Comparison of ENCODE assay signal across 12 cellular contexts in the genomic region with DNA sequence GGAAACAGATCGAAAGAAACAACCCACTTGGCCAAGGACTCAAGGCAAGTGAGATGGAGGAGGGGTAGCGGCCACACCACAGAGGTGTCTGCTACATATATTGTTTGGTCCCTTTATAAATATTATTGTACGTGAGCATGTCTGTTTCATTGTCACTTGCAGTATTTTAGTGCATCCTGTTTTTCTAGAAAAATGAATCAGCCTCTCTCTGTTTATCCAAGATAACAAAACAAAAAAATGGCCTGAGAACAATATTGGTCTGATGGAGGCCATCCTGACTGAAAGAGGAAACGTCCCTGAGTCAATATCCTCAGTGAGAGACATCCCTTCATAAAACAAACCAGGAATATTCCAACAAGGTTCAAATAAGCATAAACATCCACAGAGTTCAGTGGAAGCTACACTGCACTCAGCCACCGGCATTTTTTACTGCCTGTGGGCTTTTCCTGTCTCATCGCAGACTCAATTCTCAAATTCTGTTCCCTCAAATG. TPM values are rescaled to one million over a fixed set of nuclear protein-coding genes. Genes with fewer than 3 reads are reported as not detected.
DNase-seq lines count a peak whose midpoint lies in the region; ATAC-seq and TF ChIP-seq lines count a peak whose summit lies in the region.
"Had no signal": no experiment of that assay in that cellular context is flagged by ENCODE, and none has a peak within 500 bp of the region (broad histone marks: within the 10 kb centered on the region; RNA-seq: fewer than 3 reads in every experiment).

No MANE protein-coding gene starts in this region.

- no peak overlapping the region for H3K27ac Mint-ChIP-seq in MCF 10A (ENCODE audit: low read depth, unreplicated experiment)
- peak overlapping the region; percentile 71 for H3K27ac Mint-ChIP-seq in endodermal cell
- H3K27ac Mint-ChIP-seq in mesothelial cell of epicardium: peak overlapping the region; percentile 42
- no peak overlapping the region for H3K27ac Mint-ChIP-seq in activated naive CD8-positive, alpha-beta T cell treated with anti-CD3 and anti-CD28 coated beads for 36 hours

- H3K27ac ChIP-seq in breast epithelium (peak overlapping the region; percentile 4 to 56), endodermal cell (ENCODE audit: low read depth, low read length) (no peak overlapping the region), vagina (peak overlapping the region; percentile 47)

- no peaks in the 10 kb centered on the region for H3K9me3 ChIP-seq in breast epithelium
- H3K9me3 ChIP-seq in endodermal cell (ENCODE audit: control insufficient read depth, low read length): no peaks in the 10 kb centered on the region
- H3K9me3 ChIP-seq in vagina: no peaks in the 10 kb centered on the region
- no peaks in the 10 kb centered on the region for H3K9me3 ChIP-seq in mucosa of descending colon
- H3K9me3 ChIP-seq: adrenal gland had no signal

- TF ChIP-seq POLR2A in breast epithelium (IDR thresholded peaks at IDR 0.05) (no peak), vagina (IDR thresholded peaks at IDR 0.05) (no peak)

- no peak for ATAC-seq in mucosa of descending colon
- ATAC-seq: activated CD4-positive, CD25-positive, alpha-beta regulatory T cell treated with anti-CD3 and anti-CD28 coated beads, Interleukin-2, amount 50 U/mL, for 24 hours had no signal

- POLR2A ChIA-PET in MCF 10A (lab: Yijun Ruan, JAX): no interaction called here

- H3K4me3 ChIP-seq in breast epithelium: no peak overlapping the region
- H3K4me3 ChIP-seq in endodermal cell (ENCODE audit: low read length): no peak overlapping the region
- H3K4me3 ChIP-seq in vagina: no peak overlapping the region
- no peak overlapping the region for H3K4me3 ChIP-seq in mucosa of descending colon
- H3K4me3 ChIP-seq: adrenal gland had no signal

- H3K27me3 ChIP-seq in breast epithelium: no peaks in the 10 kb centered on the region
- no peaks in the 10 kb centered on the region for H3K27me3 ChIP-seq in endodermal cell (ENCODE audit: control insufficient read depth, insufficient read depth, low read length, poor library complexity, severe bottlenecking)
- H3K27me3 ChIP-seq in vagina: no peaks in the 10 kb centered on the region
- H3K27me3 ChIP-seq: adrenal gland had no signal

- H3K4me1 Mint-ChIP-seq in MCF 10A (ENCODE audit: insufficient read depth, unreplicated experiment) (peaks cover 19% of the 10 kb centered on the region), endodermal cell (peaks cover 36% of the 10 kb centered on the region), mesothelial cell of epicardium (peaks cover 38% of the 10 kb centered on the region)
- H3K4me1 Mint-ChIP-seq in activated naive CD8-positive, alpha-beta T cell treated with anti-CD3 and anti-CD28 coated beads for 36 hours: no peaks in the 10 kb centered on the region

- no peak overlapping the region for H3K4me3 Mint-ChIP-seq in MCF 10A (ENCODE audit: unreplicated experiment)
- no peak overlapping the region for H3K4me3 Mint-ChIP-seq in endodermal cell
- H3K4me3 Mint-ChIP-seq in mesothelial cell of epicardium: no peak overlapping the region
- H3K4me3 Mint-ChIP-seq in activated naive CD8-positive, alpha-beta T cell treated with anti-CD3 and anti-CD28 coated beads for 36 hours: no peak overlapping the region

- no peaks in the 10 kb centered on the region for H3K9me3 Mint-ChIP-seq in MCF 10A (ENCODE audit: unreplicated experiment)
- H3K9me3 Mint-ChIP-seq in endodermal cell: no peaks in the 10 kb centered on the region
- no peaks in the 10 kb centered on the region for H3K9me3 Mint-ChIP-seq in mesothelial cell of epicardium
- H3K9me3 Mint-ChIP-seq in activated naive CD8-positive, alpha-beta T cell treated with anti-CD3 and anti-CD28 coated beads for 36 hours: no peaks in the 10 kb centered on the region

- H3K27me3 Mint-ChIP-seq in MCF 10A (ENCODE audit: insufficient read depth, unreplicated experiment): no peaks in the 10 kb centered on the region
- H3K27me3 Mint-ChIP-seq in endodermal cell (ENCODE audit: insufficient read depth): no peaks in the 10 kb centered on the region
- H3K27me3 Mint-ChIP-seq in mesothelial cell of epicardium (ENCODE audit: low read depth): no peaks in the 10 kb centered on the region
- H3K27me3 Mint-ChIP-seq in activated naive CD8-positive, alpha-beta T cell treated with anti-CD3 and anti-CD28 coated beads for 36 hours: peaks cover 10% of the 10 kb centered on the region

- BruUV-seq in MCF 10A (replicated peaks; lab: Mats Ljungman, UMichigan): no TSS peak

- intact Hi-C loops in breast epithelium (cut with DNase I; ENCODE audit: low total_unique reads): no loop called here
- intact Hi-C loops in MCF 10A (cut with micrococcal nuclease): no loop called here
- intact Hi-C loops in vagina (cut with DNase I): no loop called here
- intact Hi-C loops in mucosa of descending colon (cut with DNase I, micrococcal nuclease): no loop called here
- intact Hi-C loops in posterior cingulate gyrus (cut with DNase I): no loop called here

- TF ChIP-seq CTCF in breast epithelium (IDR thresholded peaks at IDR 0.05) (no peak), MCF 10A (IDR thresholded peaks at IDR 0.05; ENCODE audit: unreplicated experiment) (no peak), endodermal cell (conservative IDR thresholded peaks at IDR 0.05) (no peak), mesothelial cell of epicardium (IDR thresholded peaks at IDR 0.05; ENCODE audit: unreplicated experiment) (no peak), vagina (IDR thresholded peaks at IDR 0.05) (no peak), mucosa of descending colon (IDR thresholded peaks at IDR 0.05) (no peak)

- no peaks in the 10 kb centered on the region for H3K36me3 ChIP-seq in breast epithelium
- H3K36me3 ChIP-seq in endodermal cell (ENCODE audit: control insufficient read depth, insufficient read depth, low read length): peaks cover 3% of the 10 kb centered on the region
- no peaks in the 10 kb centered on the region for H3K36me3 ChIP-seq in vagina
- no peaks in the 10 kb centered on the region for H3K36me3 ChIP-seq in mucosa of descending colon (ENCODE audit: low read depth)
- H3K36me3 ChIP-seq: adrenal gland had no signal

- H3K4me1 ChIP-seq in breast epithelium (peaks cover 3 to 20% of the 10 kb centered on the region in 2 donors), endodermal cell (ENCODE audit: control insufficient read depth, insufficient read depth, low read length) (peaks cover 12% of the 10 kb centered on the region), vagina (peaks cover 70% of the 10 kb centered on the region), mucosa of descending colon (ENCODE audit: low read depth) (no peaks in the 10 kb centered on the region)

- WGBS in endodermal cell (ENCODE audit: insufficient coverage in 1 of 2, insufficient read length in 1 of 2), 2 experiments: 95 to 97% methylated on average over 5 to 6 of the region's 6 CpGs

- H3K9ac ChIP-seq in endodermal cell (ENCODE audit: extremely low read depth, low read length, poor library complexity, severe bottlenecking): no peak overlapping the region

- H3K36me3 Mint-ChIP-seq in MCF 10A (ENCODE audit: insufficient read depth, unreplicated experiment) (peaks cover 6% of the 10 kb centered on the region), endodermal cell (ENCODE audit: low read depth) (no peaks in the 10 kb centered on the region), mesothelial cell of epicardium (peaks cover 6% of the 10 kb centered on the region)
- no peaks in the 10 kb centered on the region for H3K36me3 Mint-ChIP-seq in activated naive CD8-positive, alpha-beta T cell treated with anti-CD3 and anti-CD28 coated beads for 36 hours

- DNase-seq in breast epithelium (ENCODE audit: low spot score in 2 of 2): no peak
- no peak for DNase-seq in MCF 10A (ENCODE audit: unreplicated experiment)
- no peak for DNase-seq in endodermal cell
- no peak for DNase-seq in mesothelial cell of epicardium (ENCODE audit: low spot score in 2 of 2, unreplicated experiment in 2 of 2)
- no peak for DNase-seq in vagina (ENCODE audit: extremely low spot score in 2 of 2)
- no peak for DNase-seq in activated naive CD8-positive, alpha-beta T cell treated with anti-CD3 and anti-CD28 coated beads for 36 hours
- DNase-seq in mucosa of descending colon: no peak
- DNase-seq in posterior cingulate gyrus: no peak
- DNase-seq: 8988T, NCI-H2107 had no signal

- CTCF ChIA-PET in MCF 10A (lab: Yijun Ruan, JAX): no interaction called here

RNA-seq across cellular contexts. Expression of a gene that starts 42.0 kb away (rescaled TPM):
- total RNA-seq in breast epithelium: 10 to 100 TPM; 53.6 to 98.2 (median 91.4) TPM
- total RNA-seq in MCF 10A (2022): 52.9 and 54.9 TPM in 2 replicates
- 10 to 100 TPM; 17.3 to 18.5 TPM for total RNA-seq in endodermal cell
- 40.9 TPM for polyA plus RNA-seq in endodermal cell (2013, experiment 1 of 2)
- polyA plus RNA-seq in endodermal cell (2013, experiment 2 of 2): 41.8 TPM
- 93.2 to 98.0 TPM (median 97.4 TPM) in 3 replicates for total RNA-seq in mesothelial cell of epicardium
- 181 TPM for total RNA-seq in vagina
- total RNA-seq in activated naive CD8-positive, alpha-beta T cell treated with anti-CD3 and anti-CD28 coated beads for 36 hours: under 1 TPM; 0.16 to 0.33 TPM
- 100 to 1,000 TPM in 1 of 3 donors, 10 to 100 TPM in 2; 11.6 to 217 (median 20.7) TPM for total RNA-seq in mucosa of descending colon

Comparison
In these comparisons a context has a peak if more than half of its experiments do, and no peak if none do; other contexts are left out.
1. H3K27ac Mint-ChIP-seq: peak in endodermal cell (single experiment) and mesothelial cell of epicardium (single experiment); none in MCF 10A (single experiment) and activated naive CD8-positive, alpha-beta T cell treated with anti-CD3 and anti-CD28 coated beads for 36 hours (single experiment).
2. RNA of a gene that starts 42.0 kb away (total RNA-seq): 181 TPM in vagina (single experiment), 93.2 to 98.0 TPM in mesothelial cell of epicardium, 53.6 to 98.2 TPM in breast epithelium, 52.9 to 54.9 TPM in MCF 10A, 11.6 to 217 TPM in mucosa of descending colon and 17.3 to 18.5 TPM in endodermal cell; 0.16 to 0.33 TPM in activated naive CD8-positive, alpha-beta T cell treated with anti-CD3 and anti-CD28 coated beads for 36 hours; every median in the first group is over 4 times any median in the second.